In the genomic region with DNA sequence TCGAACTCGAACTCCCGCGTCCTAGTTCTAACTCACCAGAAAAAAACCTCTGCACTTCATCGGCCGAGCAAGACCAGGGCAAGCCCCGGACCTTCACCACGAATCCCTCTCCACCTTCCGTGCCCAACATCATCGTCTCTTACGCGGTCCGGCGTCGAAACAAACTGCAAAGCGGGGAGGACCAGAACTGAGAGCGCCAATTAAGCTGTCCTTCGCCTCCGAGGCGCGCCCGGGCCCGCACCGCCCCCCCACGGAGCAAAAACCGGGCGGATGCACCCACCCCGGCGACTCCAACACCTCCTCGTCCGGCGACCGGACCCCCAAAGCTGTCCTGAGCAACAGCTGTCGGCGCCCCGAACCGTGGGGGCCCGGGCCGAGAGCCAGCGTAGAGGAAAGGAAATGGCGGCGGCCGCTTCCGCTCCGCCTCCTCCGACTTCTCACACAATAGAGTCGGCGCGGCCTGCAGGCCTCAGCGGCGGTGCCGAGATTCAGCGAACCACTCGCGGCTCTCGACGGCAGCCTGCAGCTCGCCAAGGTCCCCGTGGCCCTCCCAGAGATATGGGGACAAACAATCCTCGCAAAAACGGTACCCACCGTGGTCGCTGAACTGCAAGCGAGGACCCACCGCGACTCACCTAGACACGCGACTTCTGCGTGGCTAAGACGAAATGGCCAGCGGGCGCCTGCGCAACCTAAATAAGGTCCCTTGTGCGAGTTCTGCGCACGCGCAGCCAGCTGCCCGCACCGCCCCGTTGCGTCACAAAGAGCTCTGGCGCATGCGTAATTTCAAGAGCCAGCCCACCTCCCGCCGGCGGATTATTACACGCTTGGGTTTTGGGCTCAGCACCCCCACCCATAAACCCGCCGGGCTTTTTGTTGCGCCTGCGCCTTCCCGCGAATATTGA, we compare ENCODE assay signal across 1 cellular context.
TF ChIP-seq lines count a peak whose summit lies in the region.

A gene with protein sequence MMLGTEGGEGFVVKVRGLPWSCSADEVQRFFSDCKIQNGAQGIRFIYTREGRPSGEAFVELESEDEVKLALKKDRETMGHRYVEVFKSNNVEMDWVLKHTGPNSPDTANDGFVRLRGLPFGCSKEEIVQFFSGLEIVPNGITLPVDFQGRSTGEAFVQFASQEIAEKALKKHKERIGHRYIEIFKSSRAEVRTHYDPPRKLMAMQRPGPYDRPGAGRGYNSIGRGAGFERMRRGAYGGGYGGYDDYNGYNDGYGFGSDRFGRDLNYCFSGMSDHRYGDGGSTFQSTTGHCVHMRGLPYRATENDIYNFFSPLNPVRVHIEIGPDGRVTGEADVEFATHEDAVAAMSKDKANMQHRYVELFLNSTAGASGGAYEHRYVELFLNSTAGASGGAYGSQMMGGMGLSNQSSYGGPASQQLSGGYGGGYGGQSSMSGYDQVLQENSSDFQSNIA (minus strand): TSS at position 671 of the 905 bp plus-strand sequence. CDS start 538 bp downstream, at position 133.

TF ChIP-seq in SK-N-SH, 30 proteins besides CTCF, POLR2A, EP300 and RAD21 (continued from another document):
- TF ChIP-seq, protein P1, sequence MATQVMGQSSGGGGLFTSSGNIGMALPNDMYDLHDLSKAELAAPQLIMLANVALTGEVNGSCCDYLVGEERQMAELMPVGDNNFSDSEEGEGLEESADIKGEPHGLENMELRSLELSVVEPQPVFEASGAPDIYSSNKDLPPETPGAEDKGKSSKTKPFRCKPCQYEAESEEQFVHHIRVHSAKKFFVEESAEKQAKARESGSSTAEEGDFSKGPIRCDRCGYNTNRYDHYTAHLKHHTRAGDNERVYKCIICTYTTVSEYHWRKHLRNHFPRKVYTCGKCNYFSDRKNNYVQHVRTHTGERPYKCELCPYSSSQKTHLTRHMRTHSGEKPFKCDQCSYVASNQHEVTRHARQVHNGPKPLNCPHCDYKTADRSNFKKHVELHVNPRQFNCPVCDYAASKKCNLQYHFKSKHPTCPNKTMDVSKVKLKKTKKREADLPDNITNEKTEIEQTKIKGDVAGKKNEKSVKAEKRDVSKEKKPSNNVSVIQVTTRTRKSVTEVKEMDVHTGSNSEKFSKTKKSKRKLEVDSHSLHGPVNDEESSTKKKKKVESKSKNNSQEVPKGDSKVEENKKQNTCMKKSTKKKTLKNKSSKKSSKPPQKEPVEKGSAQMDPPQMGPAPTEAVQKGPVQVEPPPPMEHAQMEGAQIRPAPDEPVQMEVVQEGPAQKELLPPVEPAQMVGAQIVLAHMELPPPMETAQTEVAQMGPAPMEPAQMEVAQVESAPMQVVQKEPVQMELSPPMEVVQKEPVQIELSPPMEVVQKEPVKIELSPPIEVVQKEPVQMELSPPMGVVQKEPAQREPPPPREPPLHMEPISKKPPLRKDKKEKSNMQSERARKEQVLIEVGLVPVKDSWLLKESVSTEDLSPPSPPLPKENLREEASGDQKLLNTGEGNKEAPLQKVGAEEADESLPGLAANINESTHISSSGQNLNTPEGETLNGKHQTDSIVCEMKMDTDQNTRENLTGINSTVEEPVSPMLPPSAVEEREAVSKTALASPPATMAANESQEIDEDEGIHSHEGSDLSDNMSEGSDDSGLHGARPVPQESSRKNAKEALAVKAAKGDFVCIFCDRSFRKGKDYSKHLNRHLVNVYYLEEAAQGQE (IDR thresholded peaks at IDR 0.05; ENCODE audit: low read depth, low read length): peak; percentile 48; the same call in 1 of the 2 replicates
- peak; percentile 80 for TF ChIP-seq MXI1 (IDR thresholded peaks at IDR 0.05; ENCODE audit: low read depth, low read length)
